ENCODE assay signal across 25 cellular contexts in the genomic region with DNA sequence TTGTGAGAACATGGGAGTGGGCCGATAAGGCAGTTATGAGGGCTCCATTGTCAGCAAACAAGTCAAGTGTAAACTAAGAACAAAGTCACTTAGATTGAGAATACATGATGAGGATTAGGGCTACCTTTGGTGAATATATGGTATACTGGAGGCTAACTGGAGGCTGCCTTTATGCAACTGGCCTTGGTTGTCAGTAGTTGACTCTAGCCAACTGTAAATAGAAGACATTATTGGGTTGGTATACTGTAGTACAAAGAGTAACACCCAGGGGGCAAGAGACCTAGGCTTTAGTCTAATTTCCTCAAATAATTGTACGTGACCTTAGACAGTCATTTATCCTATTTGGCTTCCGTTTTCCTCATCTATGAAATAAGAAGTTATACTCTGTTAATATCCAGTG.
DNase-seq lines count a peak whose midpoint lies in the region; ATAC-seq, FAIRE-seq and TF ChIP-seq lines count a peak whose summit lies in the region.
"Had no signal": no experiment of that assay in that cellular context is flagged by ENCODE, and none has a peak within 500 bp of the region (broad histone marks: within the 10 kb centered on the region; RNA-seq: fewer than 3 reads in every experiment).

No MANE protein-coding gene starts in this region.

- no peak overlapping the region for H3K27ac ChIP-seq in HepG2 (ENCODE audit: extremely low read length, insufficient read depth, low read length)
- no peak overlapping the region for H3K27ac ChIP-seq in right lobe of liver
- H3K27ac ChIP-seq in H1 (ENCODE audit: low read depth, low read length), result no peak overlapping the region
- H3K27ac ChIP-seq: C4-2B had no signal

- H2BK5ac ChIP-seq in H1 (ENCODE audit: low read depth, low read length), result no peak overlapping the region

- FAIRE-seq in HepG2 (lab: Jason Lieb, UNC) (no peak), H1 (lab: Jason Lieb, UNC) (peak; percentile 28)
- FAIRE-seq: D721Med, GM18507 had no signal

- H4K8ac ChIP-seq in H1 (ENCODE audit: extremely low read depth, insufficient read depth, low read length), result no peak overlapping the region

- H3K14ac ChIP-seq in H1 (ENCODE audit: insufficient read length), result no peak overlapping the region

- H3K9me3 Mint-ChIP-seq in Caco-2 (ENCODE audit: unreplicated experiment), result no peaks in the 10 kb centered on the region
- H3K9me3 Mint-ChIP-seq in activated CD8-positive, alpha-beta T cell treated with anti-CD3 and anti-CD28 coated beads for 36 hours, result peaks cover 4% of the 10 kb centered on the region
- H3K9me3 Mint-ChIP-seq: T-helper 2 cell treated with Interferon-gamma antibody and Interleukin-4, amounts not matched to agents 5 μg/mL and 100 μg/mL, for 36 hours had no signal

- 0 out of 2 replicates have a peak, but pooled peaks cover 4% of the 10 kb centered on the region for H3K79me1 ChIP-seq in H1 (ENCODE audit: low read depth, low read length)

- H3K56ac ChIP-seq in H1 (replicated peaks; ENCODE audit: insufficient read length, low read depth, low read length), result no peak overlapping the region

- H3K27me3 Mint-ChIP-seq in Caco-2 (ENCODE audit: insufficient read depth, unreplicated experiment), result no peaks in the 10 kb centered on the region
- no peaks in the 10 kb centered on the region for H3K27me3 Mint-ChIP-seq in activated CD8-positive, alpha-beta T cell treated with anti-CD3 and anti-CD28 coated beads for 36 hours

- BruUV-seq in HepG2 (replicated peaks; lab: Mats Ljungman, UMichigan) (no TSS peak), Caco-2 (replicated peaks; lab: Mats Ljungman, UMichigan) (no TSS peak)

- in situ Hi-C loops in HepG2 (cut with HindIII; ENCODE audit: extremely low pct_ligation_motif_present, low pct_unique_long_range_greater_than_20kb), result no loop called here

- H2BK12ac ChIP-seq in H1 (ENCODE audit: low read depth, low read length), result no peak overlapping the region

- H3K18ac ChIP-seq in H1 (ENCODE audit: extremely low read depth, low read length), result no peak overlapping the region

- no peak overlapping the region for H2BK120ac ChIP-seq in H1 (replicated peaks; ENCODE audit: low read depth, low read length)

- H3K36me3 Mint-ChIP-seq in Caco-2 (ENCODE audit: insufficient read depth, unreplicated experiment), result no peaks in the 10 kb centered on the region
- peaks cover 1% of the 10 kb centered on the region for H3K36me3 Mint-ChIP-seq in activated CD8-positive, alpha-beta T cell treated with anti-CD3 and anti-CD28 coated beads for 36 hours (ENCODE audit: low read depth)

- H3K36me3 ChIP-seq in HepG2 (replicated peaks in 1 of 2; ENCODE audit: control insufficient read depth in 1 of 2, insufficient read depth in 2 of 2, low read length in 2 of 2) (no peaks in the 10 kb centered on the region), right lobe of liver (no peaks in the 10 kb centered on the region), Loucy (ENCODE audit: insufficient read depth, low read length) (no peaks in the 10 kb centered on the region), H1 (ENCODE audit: control insufficient read depth in 2 of 4, insufficient read depth in 4 of 4, low read length in 3 of 4) (no peaks in the 10 kb centered on the region), Caco-2 (ENCODE audit: control insufficient read depth, insufficient read depth, low read length) (no peaks in the 10 kb centered on the region)

- no peak overlapping the region for H2BK20ac ChIP-seq in H1 (ENCODE audit: low read length)

- no peak overlapping the region for H3K4me3 Mint-ChIP-seq in Caco-2 (ENCODE audit: unreplicated experiment)
- H3K4me3 Mint-ChIP-seq in activated CD8-positive, alpha-beta T cell treated with anti-CD3 and anti-CD28 coated beads for 36 hours, result no peak overlapping the region
- H3K4me3 Mint-ChIP-seq: T-helper 2 cell treated with Interferon-gamma antibody and Interleukin-4, amounts not matched to agents 5 μg/mL and 100 μg/mL, for 36 hours had no signal

- H3K4me1 Mint-ChIP-seq in Caco-2 (ENCODE audit: low read depth, unreplicated experiment), result peaks cover 9% of the 10 kb centered on the region
- peaks cover 37% of the 10 kb centered on the region for H3K4me1 Mint-ChIP-seq in activated CD8-positive, alpha-beta T cell treated with anti-CD3 and anti-CD28 coated beads for 36 hours (ENCODE audit: low read depth)

- TF ChIP-seq POLR2A in HepG2 (IDR thresholded peaks at IDR 0.05; ENCODE audit: insufficient read depth in 1 of 2, low read depth in 2 of 2, low read length in 2 of 2) (no peak), right lobe of liver (IDR thresholded peaks at IDR 0.05) (no peak), H1 (IDR thresholded peaks at IDR 0.05; ENCODE audit: control extremely low read depth in 1 of 2, low read depth in 2 of 2, low read length in 2 of 2) (no peak)

- H3K27ac Mint-ChIP-seq in Caco-2 (ENCODE audit: unreplicated experiment), result no peak overlapping the region
- H3K27ac Mint-ChIP-seq in activated CD8-positive, alpha-beta T cell treated with anti-CD3 and anti-CD28 coated beads for 36 hours, result no peak overlapping the region
- H3K27ac Mint-ChIP-seq: T-helper 2 cell treated with Interferon-gamma antibody and Interleukin-4, amounts not matched to agents 5 μg/mL and 100 μg/mL, for 36 hours had no signal

- H3K23me2 ChIP-seq in H1 (ENCODE audit: low read depth, low read length), result no peaks in the 10 kb centered on the region

- H4K20me1 ChIP-seq in HepG2 (ENCODE audit: insufficient read depth, low read length), result no peaks in the 10 kb centered on the region
- H4K20me1 ChIP-seq in Loucy (ENCODE audit: insufficient read depth, low read length, poor library complexity, severe bottlenecking), result peaks cover 23% of the 10 kb centered on the region
- peaks cover 0 to 4% of the 10 kb centered on the region in 2 experiments for H4K20me1 ChIP-seq in H1 (replicated peaks in 1 of 2; ENCODE audit: control insufficient read depth in 1 of 2, insufficient read depth in 2 of 2, low read length in 2 of 2)

- no peak overlapping the region for H3K4ac ChIP-seq in H1 (replicated peaks; ENCODE audit: insufficient read length, low read depth, low read length)

- H3K27me3 ChIP-seq in HepG2 (ENCODE audit: control insufficient read depth in 1 of 2, insufficient read depth in 2 of 2, low read length in 2 of 2) (no peaks in the 10 kb centered on the region), right lobe of liver (no peaks in the 10 kb centered on the region), Loucy (ENCODE audit: insufficient read depth, low read length, poor library complexity, severe bottlenecking) (no peaks in the 10 kb centered on the region), H1 (replicated peaks in 1 of 4; ENCODE audit: control insufficient read depth in 3 of 4, extremely low read depth in 1 of 4, insufficient read depth in 3 of 4, low read length in 3 of 4) (peaks cover 0 to 3% (median 0%) of the 10 kb centered on the region in 4 experiments; a peak in 1 of 7 replicates), Caco-2 (replicated peaks; ENCODE audit: control insufficient read depth, insufficient read depth, low read length) (no peaks in the 10 kb centered on the region)

- H2AK5ac ChIP-seq in H1 (ENCODE audit: low read depth, low read length), result no peak overlapping the region

- H2AFZ ChIP-seq in HepG2 (ENCODE audit: low read length) (no peak overlapping the region), Loucy (ENCODE audit: low read length) (no peak overlapping the region), H1 (ENCODE audit: low read length) (no peak overlapping the region)

- H3K79me2 ChIP-seq in HepG2 (ENCODE audit: insufficient read depth, low read length), result peaks cover 32% of the 10 kb centered on the region
- peaks cover 100% of the 10 kb centered on the region for H3K79me2 ChIP-seq in Loucy (ENCODE audit: insufficient read depth, low read length)
- H3K79me2 ChIP-seq in H1 (ENCODE audit: control insufficient read depth in 1 of 2, insufficient read depth in 2 of 2, low read length in 2 of 2), result peaks cover 0 to 95% of the 10 kb centered on the region in 2 experiments; a peak in 3 of 4 replicates

- peaks cover 37% of the 10 kb centered on the region for H3K4me1 ChIP-seq in HepG2 (ENCODE audit: insufficient read depth, low read length)
- H3K4me1 ChIP-seq in right lobe of liver, result peaks cover 0 to 10% (median 0%) of the 10 kb centered on the region in 4 donors
- no peaks in the 10 kb centered on the region for H3K4me1 ChIP-seq in Loucy (ENCODE audit: insufficient read depth, low read length, poor library complexity, severe bottlenecking)
- peaks cover 1 to 17% (median 6%) of the 10 kb centered on the region in 4 experiments; a peak in 5 of 7 replicates for H3K4me1 ChIP-seq in H1 (replicated peaks in 1 of 4; ENCODE audit: control insufficient read depth in 3 of 4, insufficient read depth in 4 of 4, low read length in 3 of 4)
- peaks cover 8% of the 10 kb centered on the region; the same call in 1 of the 2 replicates for H3K4me1 ChIP-seq in Caco-2

- H3K9ac ChIP-seq in HepG2 (ENCODE audit: insufficient read depth, low read depth, low read length) (no peak overlapping the region), Loucy (ENCODE audit: low read depth, low read length, poor library complexity, severe bottlenecking) (no peak overlapping the region), H1 (replicated peaks in 1 of 4; ENCODE audit: extremely low read depth in 1 of 4, low read depth in 3 of 4, low read length in 3 of 4) (no peak overlapping the region)

- H3K4me2 ChIP-seq in HepG2 (ENCODE audit: low read depth, low read length), result no peak overlapping the region
- no peak overlapping the region for H3K4me2 ChIP-seq in Loucy (ENCODE audit: low read depth, low read length, poor library complexity, severe bottlenecking)
- no peak overlapping the region for H3K4me2 ChIP-seq in H1 (ENCODE audit: insufficient read depth in 1 of 2, low read depth in 2 of 2, low read length in 2 of 2)

- CTCF ChIA-PET in HepG2 (lab: Yijun Ruan, JAX; ENCODE audit: low intra/inter-chr PET ratio, low total read pairs), result no interaction called here
- CTCF ChIA-PET in H1 (lab: Charles Lee; ENCODE audit: partially characterized antibody), result interaction anchor here (0.8 kb wide), 1 partner anchor 67 kb away, joined by 4 read pairs; no protein-coding TSS in a partner anchor
- CTCF ChIA-PET in Caco-2 (lab: Charles Lee), result no interaction called here
- CTCF ChIA-PET in activated CD8-positive, alpha-beta T cell treated with anti-CD3 and anti-CD28 coated beads for 36 hours (lab: Charles Lee), result no interaction called here

- H2BK15ac ChIP-seq in H1 (ENCODE audit: low read length), result no peak overlapping the region

- TF ChIP-seq CTCF in HepG2 (CRISPR knock-in tag; IDR thresholded peaks at IDR 0.05), result no peak
- no peak for TF ChIP-seq CTCF in right lobe of liver (IDR thresholded peaks at IDR 0.05)
- TF ChIP-seq CTCF in Loucy (conservative IDR thresholded peaks at IDR 0.05; ENCODE audit: low read length), result 0 out of 2 replicates have a peak, but pooled peaks have one; percentile 13
- TF ChIP-seq CTCF in H1 (IDR thresholded peaks at IDR 0.05; ENCODE audit: control extremely low read depth in 1 of 3, insufficient read depth in 1 of 3, low read depth in 1 of 3, low read length in 3 of 3), result no peak
- TF ChIP-seq CTCF in Caco-2 (IDR thresholded peaks at IDR 0.05; ENCODE audit: insufficient read depth in 1 of 2, low read depth in 1 of 2, low read length in 1 of 2, severe bottlenecking in 1 of 2, unreplicated experiment in 1 of 2), result no peak
- no peak for TF ChIP-seq CTCF in activated CD8-positive, alpha-beta T cell treated with anti-CD3 and anti-CD28 coated beads for 36 hours (IDR thresholded peaks at IDR 0.05)

- TF ChIP-seq RAD21 in HepG2 (CRISPR knock-in tag; IDR thresholded peaks at IDR 0.05), result no peak
- no peak for TF ChIP-seq RAD21 in H1 (IDR thresholded peaks at IDR 0.05 in 1 of 2, conservative IDR thresholded peaks at IDR 0.05 in 1 of 2; ENCODE audit: low read depth in 2 of 2, low read length in 2 of 2)

- intact Hi-C loops in HepG2 (cut with micrococcal nuclease; ENCODE audit: unreplicated experiment) (no loop called here), right lobe of liver (cut with DNase I) (no loop called here), Caco-2 (cut with micrococcal nuclease; ENCODE audit: unreplicated experiment) (no loop called here)
- intact Hi-C loops in activated CD8-positive, alpha-beta T cell treated with anti-CD3 and anti-CD28 coated beads for 36 hours (cut with micrococcal nuclease), result no loop called here

- ATAC-seq in HepG2 (peak; percentile 71), right lobe of liver (no peak)
- ATAC-seq in activated CD8-positive, alpha-beta T cell treated with anti-CD3 and anti-CD28 coated beads for 36 hours, result no peak
- ATAC-seq: Panc1, SK-N-SH treated with all-trans-retinoic acid at 6 μM for 48 hours had no signal

- H4K91ac ChIP-seq in H1 (replicated peaks; ENCODE audit: insufficient read length, low read length), result no peak overlapping the region

- H3F3A ChIP-seq in Loucy (ENCODE audit: low read depth), result no peaks in the 10 kb centered on the region

- TF ChIP-seq EP300 in HepG2 (IDR thresholded peaks at IDR 0.05; ENCODE audit: low read depth in 2 of 2, low read length in 2 of 2) (no peak), HepG2 (CRISPR knock-in tag; IDR thresholded peaks at IDR 0.05; ENCODE audit: borderline replicate concordance) (no peak), H1 (IDR thresholded peaks at IDR 0.05; ENCODE audit: borderline replicate concordance in 1 of 2, low read depth in 2 of 2, low read length in 2 of 2) (no peak)

- POLR2A ChIA-PET in HepG2 (lab: Yijun Ruan, JAX), result no interaction called here
- POLR2A ChIA-PET in H1 (lab: Charles Lee; ENCODE audit: partially characterized antibody), result interaction anchor here (1.4 kb wide), 1 partner anchor 8 kb away, joined by 3 read pairs; no protein-coding TSS in a partner anchor
- POLR2A ChIA-PET in Caco-2 (lab: Charles Lee), result no interaction called here
- POLR2A ChIA-PET in activated CD8-positive, alpha-beta T cell treated with anti-CD3 and anti-CD28 coated beads for 36 hours (lab: Charles Lee), result interaction anchor here (2.3 kb wide), 1 partner anchor 9 kb away, joined by 9 read pairs; no protein-coding TSS in a partner anchor

- DNase-seq in HepG2 (ENCODE audit: low spot score) (peak; percentile 14), right lobe of liver (no peak), H1 (ENCODE audit: low read depth in 1 of 2, low spot score in 2 of 2) (no peak), Caco-2 (no peak), NCI-H1048 (lab: John Stamatoyannopoulos, UW) (no peak), cerebellar nuclear complex (lab: John Stamatoyannopoulos, UW) (no peak)
- no peak for DNase-seq in activated CD8-positive, alpha-beta T cell treated with anti-CD3 and anti-CD28 coated beads for 36 hours
- DNase-seq: AML-193; DMS53; EL; H7; KBM-7; NCI-H1417 treated with DMSO at 0.1 percent for 48 hours; NCI-H1930; NCI-H226; NCI-H524; NCI-H774; NK-92 treated with Interleukin-12 subunit alpha and Interleukin-12 subunit beta, amount 100 ng/mL, for 24 hours had no signal

- no peaks in the 10 kb centered on the region for H3K9me2 ChIP-seq in Loucy (replicated peaks; ENCODE audit: low read depth, low read length)

- H4K5ac ChIP-seq in H1 (ENCODE audit: insufficient read length, low read depth, low read length), result no peak overlapping the region

- no peak overlapping the region for H3K23ac ChIP-seq in H1 (ENCODE audit: insufficient read length)

- no peak overlapping the region for H3K4me3 ChIP-seq in HepG2 (replicated peaks in 1 of 3; ENCODE audit: insufficient read depth in 1 of 3, low read depth in 2 of 3, low read length in 3 of 3)
- no peak overlapping the region for H3K4me3 ChIP-seq in right lobe of liver
- H3K4me3 ChIP-seq in Loucy (ENCODE audit: low read length, poor library complexity, severe bottlenecking), result no peak overlapping the region
- H3K4me3 ChIP-seq in H1 (ENCODE audit: extremely low read depth in 1 of 4, insufficient read depth in 2 of 4, low read depth in 3 of 4, low read length in 4 of 4), result no peak overlapping the region
- H3K4me3 ChIP-seq in Caco-2 (ENCODE audit: low read depth, low read length), result no peak overlapping the region

- WGBS in HepG2 (ENCODE audit: low lambda C conversion rate), result 94% methylated on average over 3 of the region's 3 CpGs
- WGBS in right lobe of liver (ENCODE audit: insufficient coverage, low coverage, low lambda C conversion rate, missing lambda C conversion rate), result 100% methylated on average over 2 of the region's 3 CpGs
- 90% methylated on average over 3 of the region's 3 CpGs; no CpG with 5 or more reads in 1 of the 2 experiments for WGBS in H1 (ENCODE audit: extremely low coverage in 1 of 2, insufficient coverage in 1 of 2, insufficient read length in 1 of 2, insufficient replicate concordance in 2 of 2, low coverage in 1 of 2, low lambda C conversion rate in 2 of 2, missing lambda C conversion rate in 1 of 2), 2 experiments

- H3K9me3 ChIP-seq in HepG2 (ENCODE audit: low read length), result no peaks in the 10 kb centered on the region
- H3K9me3 ChIP-seq in right lobe of liver, result no peaks in the 10 kb centered on the region
- H3K9me3 ChIP-seq in Loucy (ENCODE audit: insufficient read depth, low read depth, low read length), result 0 out of 2 replicates have a peak, but pooled peaks cover 8% of the 10 kb centered on the region
- no peaks in the 10 kb centered on the region for H3K9me3 ChIP-seq in H1 (ENCODE audit: insufficient read depth in 2 of 2, low read depth in 1 of 2, low read length in 1 of 2)
- no peaks in the 10 kb centered on the region for H3K9me3 ChIP-seq in Caco-2

Comparison
In these comparisons a context has a peak if more than half of its experiments do, and no peak if none do; other contexts are left out.
1. POLR2A ChIA-PET loops: an anchor here in H1 (1.4 kb wide) and activated CD8-positive, alpha-beta T cell treated with anti-CD3 and anti-CD28 coated beads for 36 hours (2.3 kb wide); none called in HepG2 and Caco-2.